In the genomic region with DNA sequence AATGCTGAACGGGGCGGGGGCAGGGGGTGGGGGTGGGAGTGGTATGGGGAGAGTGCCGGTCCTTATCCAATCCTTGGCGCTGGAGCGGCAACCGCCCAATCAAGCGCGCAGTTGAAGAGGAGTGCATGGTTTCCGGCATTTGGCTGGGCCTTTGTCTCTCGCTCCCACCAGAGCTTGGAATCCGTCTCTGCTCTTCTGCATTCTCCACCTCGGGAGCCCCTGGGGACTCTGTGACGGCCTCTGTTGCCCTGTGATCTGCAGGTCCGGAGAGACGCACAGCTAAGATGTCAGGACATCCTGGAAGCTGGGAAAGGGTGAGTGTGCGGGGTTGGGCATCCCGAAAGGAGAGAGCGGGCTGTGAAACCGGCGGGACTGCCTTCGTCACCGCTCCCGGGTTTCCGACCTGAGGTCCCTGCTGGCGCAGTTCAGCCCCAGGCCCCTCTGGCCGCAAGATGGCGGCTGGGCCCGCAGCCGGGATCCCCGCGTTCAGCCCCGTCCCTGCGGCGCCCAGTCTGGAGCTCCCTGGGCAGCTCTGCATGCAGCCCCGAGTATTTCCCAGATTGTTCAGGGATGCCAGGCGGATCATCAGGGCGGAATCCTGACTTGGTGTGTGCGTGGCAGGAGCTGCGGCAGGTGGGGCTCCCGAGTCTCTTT, we compare ENCODE assay signal across 8 cellular contexts.
DNase-seq lines count a peak whose midpoint lies in the region; ATAC-seq lines count a peak whose summit lies in the region.

No MANE protein-coding gene starts in this region.

- DNase-seq in C1 segment of cervical spinal cord (lab: John Stamatoyannopoulos, UW) (peak; percentile 38 to 92 (median 79)), NCI-H748 treated with DMSO at 0.1 percent for 48 hours (lab: John Stamatoyannopoulos, UW) (peak; percentile 95), memory B cell (ENCODE audit: low spot score in 2 of 2) (peak; percentile 50 to 71)
- peak; percentile 85 for DNase-seq in activated CD8-positive, alpha-beta memory T cell treated with anti-CD3 and anti-CD28 coated beads for 24 hours
- peak; percentile 65 to 82 (median 81) for DNase-seq in effector memory CD4-positive, alpha-beta T cell
- peak; percentile 66 for DNase-seq in stimulated activated CD8-positive, alpha-beta memory T cell treated with anti-CD3 and anti-CD28 coated beads, Interleukin-12 subunit alpha, Interleukin-12 subunit beta, amount 100 ng/mL, for 1 hour (ENCODE audit: low read depth)

- peak overlapping the region; percentile 79 for H3K27ac ChIP-seq in effector memory CD4-positive, alpha-beta T cell (ENCODE audit: insufficient read depth, low read length, poor library complexity, severe bottlenecking)

- no peaks in the 10 kb centered on the region for H3K9me3 Mint-ChIP-seq in memory B cell

- no peaks in the 10 kb centered on the region for H3K27me3 ChIP-seq in effector memory CD4-positive, alpha-beta T cell (replicated peaks; ENCODE audit: control insufficient read depth, insufficient read depth, low read length, poor library complexity, severe bottlenecking)

- H3K4me3 ChIP-seq in effector memory CD4-positive, alpha-beta T cell (ENCODE audit: insufficient read depth, low read depth, low read length, poor library complexity, severe bottlenecking), result peak overlapping the region; percentile 89

- H3K27ac Mint-ChIP-seq in memory B cell, result peak overlapping the region; percentile 97

- H3K27me3 Mint-ChIP-seq in memory B cell, result no peaks in the 10 kb centered on the region

- no peaks in the 10 kb centered on the region for H3K9me3 ChIP-seq in effector memory CD4-positive, alpha-beta T cell (ENCODE audit: control insufficient read depth, low read length)

- ATAC-seq in GM19328 (IDR thresholded peaks at IDR 0.05; ENCODE audit: unreplicated experiment) (peak; percentile 84), HG03469 (IDR thresholded peaks at IDR 0.05; ENCODE audit: unreplicated experiment) (peak; percentile 87), memory B cell (ENCODE audit: low read depth) (peak; percentile 96)

- no peaks in the 10 kb centered on the region for H3K36me3 ChIP-seq in effector memory CD4-positive, alpha-beta T cell (ENCODE audit: control insufficient read depth, insufficient read depth, low read length)

- H3K4me1 Mint-ChIP-seq in memory B cell, result peaks cover 24% of the 10 kb centered on the region

- peaks cover 9% of the 10 kb centered on the region for H3K36me3 Mint-ChIP-seq in memory B cell

- H3K4me1 ChIP-seq in effector memory CD4-positive, alpha-beta T cell (ENCODE audit: control insufficient read depth, insufficient read depth, low read length, poor library complexity, severe bottlenecking), result peaks cover 13% of the 10 kb centered on the region

- H3K4me3 Mint-ChIP-seq in memory B cell, result peak overlapping the region; percentile 100

Comparison
In these comparisons a context has a peak if more than half of its experiments do, and no peak if none do; other contexts are left out.
1. Peak in every context shown above with its lines: DNase-seq, ATAC-seq, H3K4me3 ChIP-seq and H3K27ac ChIP-seq.